2 cellular contexts compared by ENCODE assay signal in the genomic region with DNA sequence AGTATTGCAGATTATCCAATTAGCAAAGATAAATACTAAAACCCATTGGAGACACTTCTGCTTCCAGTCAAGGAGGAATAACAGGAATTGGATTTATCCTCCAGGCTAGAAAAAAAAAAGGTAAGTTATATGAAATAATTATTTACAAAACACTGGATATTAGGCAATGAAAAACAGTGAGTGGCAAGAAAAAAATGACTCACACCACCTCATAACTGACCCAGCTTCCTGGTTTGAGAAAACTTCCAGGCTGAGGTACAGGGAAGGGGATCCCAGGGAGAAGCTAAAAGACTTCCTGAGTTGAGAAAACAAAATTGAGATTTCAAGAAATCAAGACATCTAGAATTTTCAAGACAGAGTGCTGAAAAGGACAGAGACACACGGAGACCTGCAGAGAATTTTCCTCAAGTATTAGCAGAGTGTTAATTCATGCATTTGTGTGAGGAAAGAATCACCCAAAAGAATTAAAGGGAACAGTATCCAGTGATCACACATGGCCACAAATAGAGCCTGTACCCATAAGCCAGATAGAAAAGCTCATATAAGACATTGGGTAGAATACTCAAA.
TF ChIP-seq lines count a peak whose summit lies in the region.

No MANE protein-coding gene starts in this region.

TF ChIP-seq in liver, 16 proteins besides CTCF, POLR2A, EP300 and RAD21 (continued from another document):
- TF ChIP-seq HNF4A (conservative IDR thresholded peaks at IDR 0.05): no peak
- TF ChIP-seq, protein P1, sequence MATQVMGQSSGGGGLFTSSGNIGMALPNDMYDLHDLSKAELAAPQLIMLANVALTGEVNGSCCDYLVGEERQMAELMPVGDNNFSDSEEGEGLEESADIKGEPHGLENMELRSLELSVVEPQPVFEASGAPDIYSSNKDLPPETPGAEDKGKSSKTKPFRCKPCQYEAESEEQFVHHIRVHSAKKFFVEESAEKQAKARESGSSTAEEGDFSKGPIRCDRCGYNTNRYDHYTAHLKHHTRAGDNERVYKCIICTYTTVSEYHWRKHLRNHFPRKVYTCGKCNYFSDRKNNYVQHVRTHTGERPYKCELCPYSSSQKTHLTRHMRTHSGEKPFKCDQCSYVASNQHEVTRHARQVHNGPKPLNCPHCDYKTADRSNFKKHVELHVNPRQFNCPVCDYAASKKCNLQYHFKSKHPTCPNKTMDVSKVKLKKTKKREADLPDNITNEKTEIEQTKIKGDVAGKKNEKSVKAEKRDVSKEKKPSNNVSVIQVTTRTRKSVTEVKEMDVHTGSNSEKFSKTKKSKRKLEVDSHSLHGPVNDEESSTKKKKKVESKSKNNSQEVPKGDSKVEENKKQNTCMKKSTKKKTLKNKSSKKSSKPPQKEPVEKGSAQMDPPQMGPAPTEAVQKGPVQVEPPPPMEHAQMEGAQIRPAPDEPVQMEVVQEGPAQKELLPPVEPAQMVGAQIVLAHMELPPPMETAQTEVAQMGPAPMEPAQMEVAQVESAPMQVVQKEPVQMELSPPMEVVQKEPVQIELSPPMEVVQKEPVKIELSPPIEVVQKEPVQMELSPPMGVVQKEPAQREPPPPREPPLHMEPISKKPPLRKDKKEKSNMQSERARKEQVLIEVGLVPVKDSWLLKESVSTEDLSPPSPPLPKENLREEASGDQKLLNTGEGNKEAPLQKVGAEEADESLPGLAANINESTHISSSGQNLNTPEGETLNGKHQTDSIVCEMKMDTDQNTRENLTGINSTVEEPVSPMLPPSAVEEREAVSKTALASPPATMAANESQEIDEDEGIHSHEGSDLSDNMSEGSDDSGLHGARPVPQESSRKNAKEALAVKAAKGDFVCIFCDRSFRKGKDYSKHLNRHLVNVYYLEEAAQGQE (IDR thresholded peaks at IDR 0.05): peak; percentile 84
- no peak for TF ChIP-seq FOXA1 (IDR thresholded peaks at IDR 0.05)
- TF ChIP-seq, protein P2, sequence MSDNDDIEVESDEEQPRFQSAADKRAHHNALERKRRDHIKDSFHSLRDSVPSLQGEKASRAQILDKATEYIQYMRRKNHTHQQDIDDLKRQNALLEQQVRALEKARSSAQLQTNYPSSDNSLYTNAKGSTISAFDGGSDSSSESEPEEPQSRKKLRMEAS (IDR thresholded peaks at IDR 0.05): no peak
- TF ChIP-seq SP1 (IDR thresholded peaks at IDR 0.05): no peak

TF ChIP-seq in HepG2, 621 proteins besides CTCF, POLR2A, EP300 and RAD21:
- TF ChIP-seq, protein P3, sequence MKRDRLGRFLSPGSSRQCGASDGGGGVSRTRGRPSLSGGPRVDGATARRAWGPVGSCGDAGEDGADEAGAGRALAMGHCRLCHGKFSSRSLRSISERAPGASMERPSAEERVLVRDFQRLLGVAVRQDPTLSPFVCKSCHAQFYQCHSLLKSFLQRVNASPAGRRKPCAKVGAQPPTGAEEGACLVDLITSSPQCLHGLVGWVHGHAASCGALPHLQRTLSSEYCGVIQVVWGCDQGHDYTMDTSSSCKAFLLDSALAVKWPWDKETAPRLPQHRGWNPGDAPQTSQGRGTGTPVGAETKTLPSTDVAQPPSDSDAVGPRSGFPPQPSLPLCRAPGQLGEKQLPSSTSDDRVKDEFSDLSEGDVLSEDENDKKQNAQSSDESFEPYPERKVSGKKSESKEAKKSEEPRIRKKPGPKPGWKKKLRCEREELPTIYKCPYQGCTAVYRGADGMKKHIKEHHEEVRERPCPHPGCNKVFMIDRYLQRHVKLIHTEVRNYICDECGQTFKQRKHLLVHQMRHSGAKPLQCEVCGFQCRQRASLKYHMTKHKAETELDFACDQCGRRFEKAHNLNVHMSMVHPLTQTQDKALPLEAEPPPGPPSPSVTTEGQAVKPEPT (CRISPR knock-in tag; IDR thresholded peaks at IDR 0.05; ENCODE audit: low read depth): no peak
- no peak for TF ChIP-seq TRIM24 (CRISPR knock-in tag; IDR thresholded peaks at IDR 0.05)
- TF ChIP-seq ZNF251 (CRISPR knock-in tag; IDR thresholded peaks at IDR 0.05): no peak
- TF ChIP-seq PCBP2 (optimal IDR thresholded peaks at IDR 0.05; ENCODE audit: low read depth, low read length, poor library complexity, severe bottlenecking): no peak
- no peak for TF ChIP-seq GABPB1 (CRISPR knock-in tag; IDR thresholded peaks at IDR 0.05)
- TF ChIP-seq XRCC5 (optimal IDR thresholded peaks at IDR 0.05; ENCODE audit: low read length): no peak
- TF ChIP-seq, protein P4, sequence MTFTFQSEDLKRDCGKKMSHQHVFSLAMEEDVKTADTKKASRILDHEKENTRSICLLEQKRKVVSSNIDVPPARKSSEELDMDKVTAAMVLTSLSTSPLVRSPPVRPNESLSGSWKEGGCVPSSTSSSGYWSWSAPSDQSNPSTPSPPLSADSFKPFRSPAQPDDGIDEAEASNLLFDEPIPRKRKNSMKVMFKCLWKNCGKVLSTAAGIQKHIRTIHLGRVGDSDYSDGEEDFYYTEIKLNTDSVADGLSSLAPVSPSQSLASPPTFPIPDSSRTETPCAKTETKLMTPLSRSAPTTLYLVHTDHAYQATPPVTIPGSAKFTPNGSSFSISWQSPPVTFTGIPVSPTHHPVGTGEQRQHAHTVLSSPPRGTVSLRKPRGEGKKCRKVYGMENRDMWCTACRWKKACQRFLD (CRISPR knock-in tag; IDR thresholded peaks at IDR 0.05; ENCODE audit: borderline replicate concordance): no peak
- TF ChIP-seq KAT8 (CRISPR knock-in tag; IDR thresholded peaks at IDR 0.05): no peak
- no peak for TF ChIP-seq NFE2 (CRISPR knock-in tag; IDR thresholded peaks at IDR 0.05)
- TF ChIP-seq, protein P5, sequence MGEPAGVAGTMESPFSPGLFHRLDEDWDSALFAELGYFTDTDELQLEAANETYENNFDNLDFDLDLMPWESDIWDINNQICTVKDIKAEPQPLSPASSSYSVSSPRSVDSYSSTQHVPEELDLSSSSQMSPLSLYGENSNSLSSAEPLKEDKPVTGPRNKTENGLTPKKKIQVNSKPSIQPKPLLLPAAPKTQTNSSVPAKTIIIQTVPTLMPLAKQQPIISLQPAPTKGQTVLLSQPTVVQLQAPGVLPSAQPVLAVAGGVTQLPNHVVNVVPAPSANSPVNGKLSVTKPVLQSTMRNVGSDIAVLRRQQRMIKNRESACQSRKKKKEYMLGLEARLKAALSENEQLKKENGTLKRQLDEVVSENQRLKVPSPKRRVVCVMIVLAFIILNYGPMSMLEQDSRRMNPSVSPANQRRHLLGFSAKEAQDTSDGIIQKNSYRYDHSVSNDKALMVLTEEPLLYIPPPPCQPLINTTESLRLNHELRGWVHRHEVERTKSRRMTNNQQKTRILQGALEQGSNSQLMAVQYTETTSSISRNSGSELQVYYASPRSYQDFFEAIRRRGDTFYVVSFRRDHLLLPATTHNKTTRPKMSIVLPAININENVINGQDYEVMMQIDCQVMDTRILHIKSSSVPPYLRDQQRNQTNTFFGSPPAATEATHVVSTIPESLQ (CRISPR knock-in tag; conservative IDR thresholded peaks at IDR 0.05): no peak
- TF ChIP-seq, protein P6, sequence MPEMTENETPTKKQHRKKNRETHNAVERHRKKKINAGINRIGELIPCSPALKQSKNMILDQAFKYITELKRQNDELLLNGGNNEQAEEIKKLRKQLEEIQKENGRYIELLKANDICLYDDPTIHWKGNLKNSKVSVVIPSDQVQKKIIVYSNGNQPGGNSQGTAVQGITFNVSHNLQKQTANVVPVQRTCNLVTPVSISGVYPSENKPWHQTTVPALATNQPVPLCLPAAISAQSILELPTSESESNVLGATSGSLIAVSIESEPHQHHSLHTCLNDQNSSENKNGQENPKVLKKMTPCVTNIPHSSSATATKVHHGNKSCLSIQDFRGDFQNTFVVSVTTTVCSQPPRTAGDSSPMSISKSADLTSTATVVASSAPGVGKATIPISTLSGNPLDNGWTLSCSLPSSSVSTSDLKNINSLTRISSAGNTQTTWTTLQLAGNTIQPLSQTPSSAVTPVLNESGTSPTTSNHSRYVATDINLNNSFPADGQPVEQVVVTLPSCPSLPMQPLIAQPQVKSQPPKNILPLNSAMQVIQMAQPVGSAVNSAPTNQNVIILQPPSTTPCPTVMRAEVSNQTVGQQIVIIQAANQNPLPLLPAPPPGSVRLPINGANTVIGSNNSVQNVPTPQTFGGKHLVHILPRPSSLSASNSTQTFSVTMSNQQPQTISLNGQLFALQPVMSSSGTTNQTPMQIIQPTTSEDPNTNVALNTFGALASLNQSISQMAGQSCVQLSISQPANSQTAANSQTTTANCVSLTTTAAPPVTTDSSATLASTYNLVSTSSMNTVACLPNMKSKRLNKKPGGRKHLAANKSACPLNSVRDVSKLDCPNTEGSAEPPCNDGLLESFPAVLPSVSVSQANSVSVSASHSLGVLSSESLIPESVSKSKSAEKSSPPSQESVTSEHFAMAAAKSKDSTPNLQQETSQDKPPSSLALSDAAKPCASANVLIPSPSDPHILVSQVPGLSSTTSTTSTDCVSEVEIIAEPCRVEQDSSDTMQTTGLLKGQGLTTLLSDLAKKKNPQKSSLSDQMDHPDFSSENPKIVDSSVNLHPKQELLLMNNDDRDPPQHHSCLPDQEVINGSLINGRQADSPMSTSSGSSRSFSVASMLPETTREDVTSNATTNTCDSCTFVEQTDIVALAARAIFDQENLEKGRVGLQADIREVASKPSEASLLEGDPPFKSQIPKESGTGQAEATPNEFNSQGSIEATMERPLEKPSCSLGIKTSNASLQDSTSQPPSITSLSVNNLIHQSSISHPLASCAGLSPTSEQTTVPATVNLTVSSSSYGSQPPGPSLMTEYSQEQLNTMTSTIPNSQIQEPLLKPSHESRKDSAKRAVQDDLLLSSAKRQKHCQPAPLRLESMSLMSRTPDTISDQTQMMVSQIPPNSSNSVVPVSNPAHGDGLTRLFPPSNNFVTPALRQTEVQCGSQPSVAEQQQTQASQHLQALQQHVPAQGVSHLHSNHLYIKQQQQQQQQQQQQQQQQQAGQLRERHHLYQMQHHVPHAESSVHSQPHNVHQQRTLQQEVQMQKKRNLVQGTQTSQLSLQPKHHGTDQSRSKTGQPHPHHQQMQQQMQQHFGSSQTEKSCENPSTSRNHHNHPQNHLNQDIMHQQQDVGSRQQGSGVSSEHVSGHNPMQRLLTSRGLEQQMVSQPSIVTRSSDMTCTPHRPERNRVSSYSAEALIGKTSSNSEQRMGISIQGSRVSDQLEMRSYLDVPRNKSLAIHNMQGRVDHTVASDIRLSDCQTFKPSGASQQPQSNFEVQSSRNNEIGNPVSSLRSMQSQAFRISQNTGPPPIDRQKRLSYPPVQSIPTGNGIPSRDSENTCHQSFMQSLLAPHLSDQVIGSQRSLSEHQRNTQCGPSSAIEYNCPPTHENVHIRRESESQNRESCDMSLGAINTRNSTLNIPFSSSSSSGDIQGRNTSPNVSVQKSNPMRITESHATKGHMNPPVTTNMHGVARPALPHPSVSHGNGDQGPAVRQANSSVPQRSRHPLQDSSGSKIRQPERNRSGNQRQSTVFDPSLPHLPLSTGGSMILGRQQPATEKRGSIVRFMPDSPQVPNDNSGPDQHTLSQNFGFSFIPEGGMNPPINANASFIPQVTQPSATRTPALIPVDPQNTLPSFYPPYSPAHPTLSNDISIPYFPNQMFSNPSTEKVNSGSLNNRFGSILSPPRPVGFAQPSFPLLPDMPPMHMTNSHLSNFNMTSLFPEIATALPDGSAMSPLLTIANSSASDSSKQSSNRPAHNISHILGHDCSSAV (CRISPR knock-in tag; IDR thresholded peaks at IDR 0.05; ENCODE audit: borderline replicate concordance): no peak
- TF ChIP-seq REXO4 (CRISPR knock-in tag; IDR thresholded peaks at IDR 0.05; ENCODE audit: borderline replicate concordance): no peak
- TF ChIP-seq, protein P7, sequence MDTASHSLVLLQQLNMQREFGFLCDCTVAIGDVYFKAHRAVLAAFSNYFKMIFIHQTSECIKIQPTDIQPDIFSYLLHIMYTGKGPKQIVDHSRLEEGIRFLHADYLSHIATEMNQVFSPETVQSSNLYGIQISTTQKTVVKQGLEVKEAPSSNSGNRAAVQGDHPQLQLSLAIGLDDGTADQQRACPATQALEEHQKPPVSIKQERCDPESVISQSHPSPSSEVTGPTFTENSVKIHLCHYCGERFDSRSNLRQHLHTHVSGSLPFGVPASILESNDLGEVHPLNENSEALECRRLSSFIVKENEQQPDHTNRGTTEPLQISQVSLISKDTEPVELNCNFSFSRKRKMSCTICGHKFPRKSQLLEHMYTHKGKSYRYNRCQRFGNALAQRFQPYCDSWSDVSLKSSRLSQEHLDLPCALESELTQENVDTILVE (CRISPR knock-in tag; IDR thresholded peaks at IDR 0.05): no peak
- TF ChIP-seq ZNF558 (CRISPR knock-in tag; IDR thresholded peaks at IDR 0.05; ENCODE audit: borderline replicate concordance): no peak
- no peak for TF ChIP-seq PRMT3 (CRISPR knock-in tag; IDR thresholded peaks at IDR 0.05; ENCODE audit: borderline replicate concordance, low read depth)
- no peak for TF ChIP-seq MEIS2 (CRISPR knock-in tag; IDR thresholded peaks at IDR 0.05)
- no peak for TF ChIP-seq ZNF850 (CRISPR knock-in tag; conservative IDR thresholded peaks at IDR 0.05)
- no peak for TF ChIP-seq ZMYM3 (CRISPR knock-in tag; IDR thresholded peaks at IDR 0.05)
- TF ChIP-seq, protein P8, sequence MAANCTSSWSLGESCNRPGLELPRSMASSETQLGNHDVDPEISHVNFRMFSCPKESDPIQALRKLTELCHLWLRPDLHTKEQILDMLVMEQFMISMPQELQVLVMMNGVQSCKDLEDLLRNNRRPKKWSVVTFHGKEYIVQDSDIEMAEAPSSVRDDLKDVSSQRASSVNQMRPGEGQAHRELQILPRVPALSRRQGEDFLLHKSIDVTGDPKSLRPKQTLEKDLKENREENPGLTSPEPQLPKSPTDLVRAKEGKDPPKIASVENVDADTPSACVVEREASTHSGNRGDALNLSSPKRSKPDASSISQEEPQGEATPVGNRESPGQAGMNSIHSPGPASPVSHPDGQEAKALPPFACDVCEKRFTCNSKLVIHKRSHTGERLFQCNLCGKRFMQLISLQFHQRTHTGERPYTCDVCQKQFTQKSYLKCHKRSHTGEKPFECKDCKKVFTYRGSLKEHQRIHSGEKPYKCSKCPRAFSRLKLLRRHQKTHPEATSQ (CRISPR knock-in tag; IDR thresholded peaks at IDR 0.05; ENCODE audit: borderline replicate concordance): no peak
- no peak for TF ChIP-seq NR2C2 (CRISPR knock-in tag; IDR thresholded peaks at IDR 0.05; ENCODE audit: borderline replicate concordance)
